8 cellular contexts compared by ENCODE assay signal in the genomic region with DNA sequence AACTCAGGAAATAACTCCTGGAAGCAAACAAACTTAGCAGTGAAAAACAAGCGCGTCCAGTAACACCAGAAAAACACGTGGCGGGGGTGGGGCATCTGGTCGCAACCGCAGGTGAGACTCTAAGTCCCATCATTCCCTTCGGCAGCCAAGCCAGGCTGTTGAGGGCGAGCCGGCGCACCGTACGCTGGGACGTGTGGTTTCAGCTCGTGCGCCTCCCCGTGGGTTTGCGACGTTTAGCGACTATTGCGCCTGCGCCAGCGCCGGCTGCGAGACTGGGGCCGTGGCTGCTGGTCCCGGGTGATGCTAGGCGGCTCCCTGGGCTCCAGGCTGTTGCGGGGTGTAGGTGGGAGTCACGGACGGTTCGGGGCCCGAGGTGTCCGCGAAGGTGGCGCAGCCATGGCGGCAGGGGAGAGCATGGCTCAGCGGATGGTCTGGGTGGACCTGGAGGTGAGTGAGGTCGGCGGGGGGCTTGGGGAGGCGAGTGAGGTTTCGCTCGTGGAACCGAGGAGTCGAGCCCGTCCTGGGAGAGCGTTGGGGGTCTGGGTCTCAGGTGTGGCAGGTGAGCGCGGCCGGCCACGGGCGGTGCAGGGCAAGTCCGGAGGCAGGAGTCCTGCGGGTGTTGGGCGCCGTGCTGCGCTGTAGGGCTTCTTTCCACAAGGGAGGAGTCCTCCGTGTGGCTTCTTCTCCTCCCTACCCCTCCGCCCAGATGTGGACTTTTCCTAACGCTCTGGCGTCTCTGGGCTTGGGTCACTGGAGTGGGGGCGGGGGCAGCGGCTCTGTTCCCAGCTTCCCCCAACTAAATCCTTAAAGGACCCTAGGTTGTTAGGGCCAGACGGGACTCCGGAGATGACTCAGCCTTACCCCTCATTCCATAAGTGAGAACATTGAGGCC. TPM values are rescaled to one million over a fixed set of nuclear protein-coding genes. Genes with fewer than 3 reads are reported as not detected.
DNase-seq lines count a peak whose midpoint lies in the region; ATAC-seq and TF ChIP-seq lines count a peak whose summit lies in the region.

A gene (plus strand): TSS at position 239 of the 892 bp plus-strand sequence. CDS start 62 bp downstream, at position 301.

- H3K36me3 ChIP-seq in osteoblast (ENCODE audit: insufficient read depth, low read length): peaks cover 11% of the 10 kb centered on the region
- no peaks in the 10 kb centered on the region for H3K36me3 ChIP-seq in thoracic aorta

- peak within 1 kb of the TSS; percentile 80 for H3K4me2 ChIP-seq in osteoblast (ENCODE audit: insufficient read depth, low read length)

- DNase-seq in GM12864 (ENCODE audit: low read depth) (peak; percentile 87), NCI-H1105 (lab: John Stamatoyannopoulos, UW) (peak; percentile 95), SKM-1 treated with dmso at 0.1 percent for 144 hours (lab: John Stamatoyannopoulos, UW; ENCODE audit: unreplicated experiment) (peak; percentile 90), glomerular visceral epithelial cell (ENCODE audit: extremely low spot score) (peak; percentile 93), osteoblast (ENCODE audit: insufficient read length, low spot score, missing footprints) (peak; percentile 92), thoracic aorta (ENCODE audit: low spot score) (peak; percentile 83)

- peak; percentile 37 for TF ChIP-seq CTCF in GM12864 (IDR thresholded peaks at IDR 0.05; ENCODE audit: low read depth, low read length, missing control alignments)
- peak; percentile 22 for TF ChIP-seq CTCF in osteoblast (IDR thresholded peaks at IDR 0.05; ENCODE audit: extremely low read depth, low read depth, low read length)
- TF ChIP-seq CTCF in thoracic aorta (IDR thresholded peaks at IDR 0.05): no peak

- H3K79me2 ChIP-seq in osteoblast (ENCODE audit: insufficient read depth, low read length): peaks cover 53% of the 10 kb centered on the region

- H2AFZ ChIP-seq in osteoblast (ENCODE audit: low read length): peak within 1 kb of the TSS; percentile 61

- H3K9me3 Mint-ChIP-seq in activated naive CD8-positive, alpha-beta T cell (ENCODE audit: low read depth): no peaks in the 10 kb centered on the region

- peak within 1 kb of the TSS; percentile 98 for H3K4me3 Mint-ChIP-seq in activated naive CD8-positive, alpha-beta T cell

- H3K9me3 ChIP-seq in osteoblast (ENCODE audit: low read depth, low read length) (no peaks in the 10 kb centered on the region), thoracic aorta (no peaks in the 10 kb centered on the region)

- H3K27me3 Mint-ChIP-seq in activated naive CD8-positive, alpha-beta T cell: no peaks in the 10 kb centered on the region

- H3K27ac ChIP-seq in osteoblast (ENCODE audit: low read depth, low read length) (peak within 1 kb of the TSS; percentile 79), thoracic aorta (peak within 1 kb of the TSS; percentile 76 to 87)

- H3K4me1 Mint-ChIP-seq in activated naive CD8-positive, alpha-beta T cell (ENCODE audit: low read depth): peaks cover 32% of the 10 kb centered on the region

- ATAC-seq in HG02623 (IDR thresholded peaks at IDR 0.05; ENCODE audit: unreplicated experiment) (peak; percentile 99), thoracic aorta (ENCODE audit: insufficient number of reproducible peaks, low FRiP score, low read depth) (peak; percentile 81)

- peaks cover 12% of the 10 kb centered on the region for H4K20me1 ChIP-seq in osteoblast (ENCODE audit: insufficient read depth, low read length)

- H3K36me3 Mint-ChIP-seq in activated naive CD8-positive, alpha-beta T cell: peaks cover 3% of the 10 kb centered on the region

- no peaks in the 10 kb centered on the region for H3K27me3 ChIP-seq in osteoblast (ENCODE audit: insufficient read depth, low read length)
- no peaks in the 10 kb centered on the region for H3K27me3 ChIP-seq in thoracic aorta (replicated peaks; ENCODE audit: insufficient read depth)

- peak within 1 kb of the TSS; percentile 97 for H3K4me3 ChIP-seq in GM12864 (ENCODE audit: low read depth, low read length)
- H3K4me3 ChIP-seq in osteoblast (ENCODE audit: insufficient read depth, low read length): peak within 1 kb of the TSS; percentile 98
- H3K4me3 ChIP-seq in thoracic aorta: peak within 1 kb of the TSS; percentile 99

- H3K4me1 ChIP-seq in osteoblast (ENCODE audit: insufficient read depth, low read length) (peaks cover 13% of the 10 kb centered on the region), thoracic aorta (ENCODE audit: control insufficient read depth in 1 of 2, low read depth in 2 of 2) (peaks cover 0 to 18% of the 10 kb centered on the region in 2 donors)

- H3K27ac Mint-ChIP-seq in activated naive CD8-positive, alpha-beta T cell: peak within 1 kb of the TSS; percentile 92

RNA-seq across cellular contexts. Expression of the gene that starts here (rescaled TPM):
- 177 and 203 TPM in 2 replicates for total RNA-seq in osteoblast
- 100 to 1,000 TPM; 101 to 177 TPM for total RNA-seq in thoracic aorta

Comparison
In these comparisons a context has a peak if more than half of its experiments do, and no peak if none do; other contexts are left out.
1. Peak in every context shown above with its lines: DNase-seq, ATAC-seq, H3K4me3 ChIP-seq and H3K27ac ChIP-seq.